16 cellular contexts compared by ENCODE assay signal in genomic region chr12:68080577-68080976, GRCh38.
DNase-seq lines count a peak whose midpoint lies in the region; ATAC-seq, FAIRE-seq and TF ChIP-seq lines count a peak whose summit lies in the region.
"Had no signal": no experiment of that assay in that cellular context is flagged by ENCODE, and none has a peak within 500 bp of the region (broad histone marks: within the 10 kb centered on the region; RNA-seq: fewer than 3 reads in every experiment).

No MANE protein-coding gene starts in this region.

- no peak overlapping the region for H3K27ac ChIP-seq in Peyer's patch
- H3K27ac ChIP-seq: body of pancreas, transverse colon had no signal

- H3K36me3 ChIP-seq in Peyer's patch: no peaks in the 10 kb centered on the region
- H3K36me3 ChIP-seq: transverse colon had no signal

- H3K4me3 ChIP-seq in Peyer's patch: no peak overlapping the region
- H3K4me3 ChIP-seq: body of pancreas, smooth muscle cell, transverse colon had no signal

- CTCF ChIA-PET in activated CD8-positive, alpha-beta T cell treated with anti-CD3 and anti-CD28 coated beads, Interleukin-2, amount 10 ng/mL, durations not matched to agents 7 days and 5 days (lab: Charles Lee): interaction anchor here (0.7 to 2.2 kb wide), 7 partner anchors 24 to 78 kb away, joined by 3 to 13 read pairs (median 6); no protein-coding TSS in a partner anchor

- H3K4me3 Mint-ChIP-seq in activated T-cell treated with anti-CD3 and anti-CD28 coated beads, Interleukin-2, amount 50 U/mL, for 72 hours: peak overlapping the region in 1 of 2 donors; percentile 51
- H3K4me3 Mint-ChIP-seq in activated CD8-positive, alpha-beta T cell treated with anti-CD3 and anti-CD28 coated beads, Interleukin-2, amount 10 ng/mL, durations not matched to agents 7 days and 5 days: peak overlapping the region; percentile 27
- peak overlapping the region; percentile 21 for H3K4me3 Mint-ChIP-seq in stimulated activated effector memory CD8-positive, alpha-beta T cell treated with anti-CD3 and anti-CD28 coated beads, Interleukin-12 subunit alpha, Interleukin-12 subunit beta, amount 100 ng/mL, for 72 hours

- H3K27me3 ChIP-seq in Peyer's patch: no peaks in the 10 kb centered on the region
- H3K27me3 ChIP-seq: body of pancreas, transverse colon had no signal

- peaks cover 7 to 13% of the 10 kb centered on the region in 2 donors for H3K36me3 Mint-ChIP-seq in activated T-cell treated with anti-CD3 and anti-CD28 coated beads, Interleukin-2, amount 50 U/mL, for 72 hours (ENCODE audit: insufficient read depth in 2 of 2)
- peaks cover 23% of the 10 kb centered on the region for H3K36me3 Mint-ChIP-seq in activated CD8-positive, alpha-beta T cell treated with anti-CD3 and anti-CD28 coated beads, Interleukin-2, amount 10 ng/mL, durations not matched to agents 7 days and 5 days (ENCODE audit: low read depth)
- no peaks in the 10 kb centered on the region for H3K36me3 Mint-ChIP-seq in stimulated activated effector memory CD8-positive, alpha-beta T cell treated with anti-CD3 and anti-CD28 coated beads, Interleukin-12 subunit alpha, Interleukin-12 subunit beta, amount 100 ng/mL, for 72 hours

- H3K27ac Mint-ChIP-seq in activated T-cell treated with anti-CD3 and anti-CD28 coated beads, Interleukin-2, amount 50 U/mL, for 72 hours: peak overlapping the region; percentile 5
- H3K27ac Mint-ChIP-seq in activated CD8-positive, alpha-beta T cell treated with anti-CD3 and anti-CD28 coated beads, Interleukin-2, amount 10 ng/mL, durations not matched to agents 7 days and 5 days: peak overlapping the region; percentile 81
- peak overlapping the region; percentile 63 for H3K27ac Mint-ChIP-seq in stimulated activated effector memory CD8-positive, alpha-beta T cell treated with anti-CD3 and anti-CD28 coated beads, Interleukin-12 subunit alpha, Interleukin-12 subunit beta, amount 100 ng/mL, for 72 hours

- peaks cover 0 to 3% (median 0%) of the 10 kb centered on the region in 4 donors for H3K9me3 ChIP-seq in Peyer's patch
- H3K9me3 ChIP-seq: transverse colon had no signal

- no peak for FAIRE-seq in GM12891 (lab: Jason Lieb, UNC)
- FAIRE-seq: HTR-8/SVneo had no signal

- peaks cover 3 to 13% of the 10 kb centered on the region in 2 donors for H3K9me3 Mint-ChIP-seq in activated T-cell treated with anti-CD3 and anti-CD28 coated beads, Interleukin-2, amount 50 U/mL, for 72 hours
- peaks cover 23% of the 10 kb centered on the region for H3K9me3 Mint-ChIP-seq in activated CD8-positive, alpha-beta T cell treated with anti-CD3 and anti-CD28 coated beads, Interleukin-2, amount 10 ng/mL, durations not matched to agents 7 days and 5 days (ENCODE audit: insufficient read depth)
- peaks cover 7% of the 10 kb centered on the region for H3K9me3 Mint-ChIP-seq in stimulated activated effector memory CD8-positive, alpha-beta T cell treated with anti-CD3 and anti-CD28 coated beads, Interleukin-12 subunit alpha, Interleukin-12 subunit beta, amount 100 ng/mL, for 72 hours

- POLR2A ChIA-PET in activated CD8-positive, alpha-beta T cell treated with anti-CD3 and anti-CD28 coated beads, Interleukin-2, amount 10 ng/mL, durations not matched to agents 7 days and 5 days (lab: Charles Lee): interaction anchor here (1.1 kb wide), 2 partner anchors 39 to 78 kb away, joined by 5 to 6 read pairs; no protein-coding TSS in a partner anchor

- TF ChIP-seq POLR2A in GM12891 (IDR thresholded peaks at IDR 0.05; ENCODE audit: low read depth, low read length) (no peak), Peyer's patch (IDR thresholded peaks at IDR 0.05) (no peak)

- no peak for TF ChIP-seq CTCF in Peyer's patch (IDR thresholded peaks at IDR 0.05)

- H3K27me3 Mint-ChIP-seq in activated T-cell treated with anti-CD3 and anti-CD28 coated beads, Interleukin-2, amount 50 U/mL, for 72 hours (ENCODE audit: low read depth): no peaks in the 10 kb centered on the region
- H3K27me3 Mint-ChIP-seq in activated CD8-positive, alpha-beta T cell treated with anti-CD3 and anti-CD28 coated beads, Interleukin-2, amount 10 ng/mL, durations not matched to agents 7 days and 5 days (ENCODE audit: low read depth): no peaks in the 10 kb centered on the region

- H3K4me1 Mint-ChIP-seq in activated T-cell treated with anti-CD3 and anti-CD28 coated beads, Interleukin-2, amount 50 U/mL, for 72 hours (ENCODE audit: low read depth): peaks cover 23% of the 10 kb centered on the region
- peaks cover 35% of the 10 kb centered on the region for H3K4me1 Mint-ChIP-seq in activated CD8-positive, alpha-beta T cell treated with anti-CD3 and anti-CD28 coated beads, Interleukin-2, amount 10 ng/mL, durations not matched to agents 7 days and 5 days (ENCODE audit: low read depth)
- peaks cover 45% of the 10 kb centered on the region for H3K4me1 Mint-ChIP-seq in stimulated activated effector memory CD8-positive, alpha-beta T cell treated with anti-CD3 and anti-CD28 coated beads, Interleukin-12 subunit alpha, Interleukin-12 subunit beta, amount 100 ng/mL, for 72 hours

- no peaks in the 10 kb centered on the region for H3K4me1 ChIP-seq in Peyer's patch
- H3K4me1 ChIP-seq: transverse colon had no signal

- peak; percentile 15 to 24 for DNase-seq in activated T-cell treated with anti-CD3 and anti-CD28 coated beads, Interleukin-2, amount 50 U/mL, for 72 hours
- no peak for DNase-seq in activated T-cell treated with anti-CD3 and anti-CD28 coated beads, Interleukin-2, amount 50 U/mL, for 48 hours
- DNase-seq in activated CD8-positive, alpha-beta T cell treated with anti-CD3 and anti-CD28 coated beads, Interleukin-2, amount 10 ng/mL, durations not matched to agents 7 days and 5 days: peak; percentile 82
- DNase-seq in iPS-NIHi11 (ENCODE audit: low spot score) (peak; percentile 63), NOMO-1 (lab: John Stamatoyannopoulos, UW; ENCODE audit: unreplicated experiment in 2 of 2) (no peak), GM12891 (ENCODE audit: insufficient read length, low spot score) (no peak), Peyer's patch (no peak)
- peak in 1 of 2 donors; percentile 66 for DNase-seq in stimulated activated effector memory CD8-positive, alpha-beta T cell treated with anti-CD3 and anti-CD28 coated beads, Interleukin-12 subunit alpha, Interleukin-12 subunit beta, amount 100 ng/mL, for 72 hours (ENCODE audit: low spot score in 2 of 2)
- DNase-seq: body of pancreas, DMS 273 treated with DMSO at 0.1 percent for 48 hours, NCI-H2171, SHP77 treated with DMSO at 0.1 percent for 48 hours, T-helper 9 cell, transverse colon had no signal

- ATAC-seq in activated T-cell treated with anti-CD3 and anti-CD28 coated beads, Interleukin-2, amount 50 U/mL, for 72 hours (replicated peaks in 1 of 2): peak; percentile 74 to 76
- peak; percentile 91 for ATAC-seq in activated CD8-positive, alpha-beta T cell treated with anti-CD3 and anti-CD28 coated beads, Interleukin-2, amount 10 ng/mL, durations not matched to agents 7 days and 5 days
- ATAC-seq in stimulated activated effector memory CD8-positive, alpha-beta T cell treated with anti-CD3 and anti-CD28 coated beads, Interleukin-12 subunit alpha, Interleukin-12 subunit beta, amount 100 ng/mL, for 72 hours: peak; percentile 89
- ATAC-seq: body of pancreas had no signal

TF ChIP-seq in GM12891, 5 proteins besides CTCF, POLR2A, EP300 and RAD21:
- no peak for TF ChIP-seq POLR2AphosphoS5 (IDR thresholded peaks at IDR 0.05; ENCODE audit: low read depth, low read length)
- TF ChIP-seq POU2F2 (IDR thresholded peaks at IDR 0.05; ENCODE audit: low read depth, low read length): no peak
- TF ChIP-seq SPI1 (IDR thresholded peaks at IDR 0.05; ENCODE audit: low read depth, low read length): no peak
- no peak for TF ChIP-seq TAF1 (IDR thresholded peaks at IDR 0.05; ENCODE audit: low read depth, low read length)
- no peak for TF ChIP-seq PAX5 (IDR thresholded peaks at IDR 0.05; ENCODE audit: insufficient read depth, low read length, severe bottlenecking)

Comparison
In these comparisons a context has a peak if more than half of its experiments do, and no peak if none do; other contexts are left out.
1. DNase-seq: peak in activated T-cell treated with anti-CD3 and anti-CD28 coated beads, Interleukin-2, amount 50 U/mL, for 72 hours (2 of 2), activated CD8-positive, alpha-beta T cell treated with anti-CD3 and anti-CD28 coated beads, Interleukin-2, amount 10 ng/mL, durations not matched to agents 7 days and 5 days (single experiment) and iPS-NIHi11 (single experiment); none in activated T-cell treated with anti-CD3 and anti-CD28 coated beads, Interleukin-2, amount 50 U/mL, for 48 hours (0 of 2), NOMO-1 (0 of 2), GM12891 (single experiment) and Peyer's patch (0 of 3).
2. H3K27ac Mint-ChIP-seq: peak in every context shown above with its lines; median percentile 81 in activated CD8-positive, alpha-beta T cell treated with anti-CD3 and anti-CD28 coated beads, Interleukin-2, amount 10 ng/mL, durations not matched to agents 7 days and 5 days; 63 in stimulated activated effector memory CD8-positive, alpha-beta T cell treated with anti-CD3 and anti-CD28 coated beads, Interleukin-12 subunit alpha, Interleukin-12 subunit beta, amount 100 ng/mL, for 72 hours; 5 in activated T-cell treated with anti-CD3 and anti-CD28 coated beads, Interleukin-2, amount 50 U/mL, for 72 hours.
3. Peak in every context shown above with its lines, with median percentiles within 50 percentile points of each other: ATAC-seq.